ENCODE assay signal across 28 cellular contexts in the genomic region with DNA sequence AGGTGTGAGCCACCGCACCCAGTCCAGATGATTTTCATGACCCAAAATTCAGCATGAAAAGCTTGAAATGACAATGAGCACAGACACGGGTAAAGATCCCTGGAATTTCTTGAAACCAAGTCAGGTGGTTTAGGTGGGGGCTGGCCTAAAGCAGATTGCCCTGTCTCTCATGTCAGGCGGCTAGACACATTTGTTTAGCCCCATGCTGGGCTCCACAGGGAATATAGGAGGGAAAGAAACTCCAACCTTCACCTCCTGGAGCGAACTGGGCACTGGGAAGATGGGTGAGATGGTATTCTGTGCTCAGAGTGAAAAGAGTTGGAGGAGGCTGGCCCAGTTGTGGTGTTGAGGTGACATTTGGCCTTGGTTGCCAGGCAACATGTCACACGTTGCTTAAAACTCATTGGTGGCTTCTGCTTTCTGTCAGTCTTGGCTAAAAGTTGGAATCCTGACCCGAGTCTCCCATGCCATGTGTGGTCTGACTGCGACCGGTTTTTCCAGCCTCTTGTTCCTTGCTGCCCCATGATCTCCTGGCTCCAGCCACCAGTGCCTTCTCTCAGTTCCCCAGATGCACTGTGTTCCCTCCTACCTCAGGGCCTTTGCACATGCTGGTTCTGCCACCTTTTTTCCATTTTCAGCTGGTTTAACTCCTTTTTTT.
A peak's percentile ranks its signal among the peaks of the same experiment; 100 is the strongest.
DNase-seq lines count a peak whose midpoint lies in the region; ATAC-seq and TF ChIP-seq lines count a peak whose summit lies in the region.
"Had no signal": no experiment of that assay in that cellular context is flagged by ENCODE, and none has a peak within 500 bp of the region (broad histone marks: within the 10 kb centered on the region; RNA-seq: fewer than 3 reads in every experiment).

No MANE protein-coding gene starts in this region.

- H3K4me1 Mint-ChIP-seq in GM23338 (no peaks in the 10 kb centered on the region; the same call in 1 of the 3 replicates), glutamatergic neuron (ENCODE audit: low read depth, unreplicated experiment) (peaks cover 3% of the 10 kb centered on the region)
- H3K4me1 Mint-ChIP-seq in CD8-positive, alpha-beta memory T cell = no peaks in the 10 kb centered on the region
- H3K4me1 Mint-ChIP-seq: activated naive CD8-positive, alpha-beta T cell treated with anti-CD3 and anti-CD28 coated beads, Interleukin-2, amount 10 ng/mL, durations not matched to agents 7 days and 5 days; CD14-positive monocyte had no signal

- peak overlapping the region; percentile 60; the same call in 1 of the 2 replicates for H3K27ac ChIP-seq in GM23338 (ENCODE audit: low read depth)
- peak overlapping the region; percentile 67; the same call in 1 of the 2 replicates for H3K27ac ChIP-seq in HUES6 (ENCODE audit: low read depth, low read length)
- peak overlapping the region; percentile 59 to 78 (median 76) for H3K27ac ChIP-seq in sigmoid colon
- H3K27ac ChIP-seq in CD8-positive, alpha-beta memory T cell (ENCODE audit: low read depth, low read length) = no peak overlapping the region
- H3K27ac ChIP-seq: GM23248, psoas muscle, skin epidermis, upper lobe of left lung had no signal

- no peaks in the 10 kb centered on the region for H3K9me2 ChIP-seq in GM23338 (ENCODE audit: insufficient read depth)

- H3K36me3 ChIP-seq in GM23338 (ENCODE audit: insufficient read depth) = peaks cover 19% of the 10 kb centered on the region
- peaks cover 84% of the 10 kb centered on the region for H3K36me3 ChIP-seq in HUES6 (ENCODE audit: control insufficient read depth, insufficient read depth, low read length)
- H3K36me3 ChIP-seq in sigmoid colon = peaks cover 15 to 64% (median 20%) of the 10 kb centered on the region in 4 donors
- H3K36me3 ChIP-seq in CD8-positive, alpha-beta memory T cell (ENCODE audit: insufficient read depth, low read length) = peaks cover 39% of the 10 kb centered on the region

- no peak for TF ChIP-seq CTCF in GM23338 (conservative IDR thresholded peaks at IDR 0.05; ENCODE audit: low read depth in 2 of 2)
- no peak for TF ChIP-seq CTCF in glutamatergic neuron (IDR thresholded peaks at IDR 0.05; ENCODE audit: partially characterized antibody, unreplicated experiment)
- no peak for TF ChIP-seq CTCF in sigmoid colon (IDR thresholded peaks at IDR 0.05)

- no peak overlapping the region for H3K9ac ChIP-seq in HUES6 (ENCODE audit: low read length)
- H3K9ac ChIP-seq: GM23248 had no signal

- ATAC-seq in GM23338 = peak; percentile 29; the same call in 1 of the 3 replicates
- no peak for ATAC-seq in GM19351 (IDR thresholded peaks at IDR 0.05; ENCODE audit: unreplicated experiment)
- ATAC-seq: activated CD4-positive, CD25-positive, alpha-beta regulatory T cell treated with anti-CD3 and anti-CD28 coated beads, Interleukin-2, amount 50 U/mL, for 24 hours; activated CD8-positive, alpha-beta T cell treated with anti-CD3 and anti-CD28 coated beads for 36 hours; GM12878; left cardiac atrium; psoas muscle had no signal

- H3K9me3 Mint-ChIP-seq in GM23338 (no peaks in the 10 kb centered on the region), glutamatergic neuron (ENCODE audit: unreplicated experiment) (no peaks in the 10 kb centered on the region)
- no peaks in the 10 kb centered on the region for H3K9me3 Mint-ChIP-seq in CD8-positive, alpha-beta memory T cell
- H3K9me3 Mint-ChIP-seq: activated CD8-positive, alpha-beta T cell treated with anti-CD3 and anti-CD28 coated beads for 36 hours; activated naive CD8-positive, alpha-beta T cell treated with anti-CD3 and anti-CD28 coated beads, Interleukin-2, amount 10 ng/mL, durations not matched to agents 7 days and 5 days; dendritic cell treated with granulocyte-macrophage colony-stimulating factor and Interleukin-4, amounts not matched to agents 40 ng/mL and 50 ng/mL, for 4 days had no signal

- H3K27me3 ChIP-seq in GM23338 (ENCODE audit: insufficient read depth) = no peaks in the 10 kb centered on the region
- H3K27me3 ChIP-seq in HUES6 (ENCODE audit: control insufficient read depth, insufficient read depth, low read length) = no peaks in the 10 kb centered on the region
- H3K27me3 ChIP-seq in sigmoid colon = no peaks in the 10 kb centered on the region
- no peaks in the 10 kb centered on the region for H3K27me3 ChIP-seq in CD8-positive, alpha-beta memory T cell (ENCODE audit: insufficient read depth, low read length, poor library complexity, severe bottlenecking)
- H3K27me3 ChIP-seq: esophagus squamous epithelium, upper lobe of left lung had no signal

- no peak for TF ChIP-seq POLR2A in sigmoid colon (IDR thresholded peaks at IDR 0.05)

- H3K36me3 Mint-ChIP-seq in GM23338 (ENCODE audit: low read depth) (peaks cover 82% of the 10 kb centered on the region), glutamatergic neuron (ENCODE audit: unreplicated experiment) (no peaks in the 10 kb centered on the region)
- H3K36me3 Mint-ChIP-seq in CD8-positive, alpha-beta memory T cell = peaks cover 15 to 88% (median 15%) of the 10 kb centered on the region in 3 donors

- H3K4me1 ChIP-seq in GM23338 (ENCODE audit: insufficient read depth) (no peaks in the 10 kb centered on the region; the same call in 1 of the 2 replicates), HUES6 (ENCODE audit: control insufficient read depth, insufficient read depth, low read length) (peaks cover 8% of the 10 kb centered on the region; the same call in 1 of the 2 replicates), sigmoid colon (peaks cover 0 to 17% (median 14%) of the 10 kb centered on the region in 4 donors)
- no peaks in the 10 kb centered on the region for H3K4me1 ChIP-seq in CD8-positive, alpha-beta memory T cell (ENCODE audit: insufficient read depth, low read length)
- H3K4me1 ChIP-seq: esophagus squamous epithelium, psoas muscle, upper lobe of left lung had no signal

- intact Hi-C loops in sigmoid colon (cut with DNase I) = no loop called here

- H3K4me2 ChIP-seq in GM23338 = no peak overlapping the region

- no peaks in the 10 kb centered on the region for H3K79me2 ChIP-seq in GM23338 (replicated peaks; ENCODE audit: insufficient read depth)

- DNase-seq in GM23338 (ENCODE audit: low spot score) (no peak), glutamatergic neuron (no peak), sigmoid colon (no peak), NCI-H2029 (lab: John Stamatoyannopoulos, UW) (no peak)
- DNase-seq in CD8-positive, alpha-beta memory T cell = no peak
- DNase-seq: activated CD8-positive, alpha-beta T cell treated with anti-CD3 and anti-CD28 coated beads for 36 hours; activated effector memory CD4-positive, alpha-beta T cell treated with anti-CD3 and anti-CD28 coated beads, Interleukin-2, amount 50 U/mL, for 16 hours; activated naive CD8-positive, alpha-beta T cell treated with anti-CD3 and anti-CD28 coated beads, Interleukin-2, amount 10 ng/mL, durations not matched to agents 7 days and 5 days; caudate nucleus; esophagus squamous epithelium; foreskin melanocyte; GM23248; IMR-90; left cardiac atrium; mammary epithelial cell; NCI-H1092 treated with DMSO at 0.1 percent for 48 hours; NCI-H2029 treated with DMSO at 0.1 percent for 48 hours; NCI-H226; NCI-H82; psoas muscle; upper lobe of left lung had no signal

- TF ChIP-seq EP300 in sigmoid colon (IDR thresholded peaks at IDR 0.05) = no peak

- H3K27me3 Mint-ChIP-seq in GM23338 (ENCODE audit: insufficient read depth, low read depth, poor library complexity) (no peaks in the 10 kb centered on the region), glutamatergic neuron (ENCODE audit: unreplicated experiment) (peaks cover 2% of the 10 kb centered on the region)
- H3K27me3 Mint-ChIP-seq in CD8-positive, alpha-beta memory T cell = no peaks in the 10 kb centered on the region
- H3K27me3 Mint-ChIP-seq: activated CD8-positive, alpha-beta T cell treated with anti-CD3 and anti-CD28 coated beads for 36 hours; activated naive CD8-positive, alpha-beta T cell treated with anti-CD3 and anti-CD28 coated beads, Interleukin-2, amount 10 ng/mL, durations not matched to agents 7 days and 5 days; dendritic cell treated with granulocyte-macrophage colony-stimulating factor and Interleukin-4, amounts not matched to agents 40 ng/mL and 50 ng/mL, for 4 days had no signal

- H3K9me3 ChIP-seq in HUES6 (ENCODE audit: control insufficient read depth, insufficient read depth, low read depth, low read length) = no peaks in the 10 kb centered on the region
- H3K9me3 ChIP-seq in sigmoid colon = no peaks in the 10 kb centered on the region
- no peaks in the 10 kb centered on the region for H3K9me3 ChIP-seq in CD8-positive, alpha-beta memory T cell (ENCODE audit: low read length)
- H3K9me3 ChIP-seq: esophagus squamous epithelium, psoas muscle, upper lobe of left lung had no signal

- POLR2A ChIA-PET in CD8-positive, alpha-beta memory T cell (lab: Charles Lee) = no interaction called here

- no peaks in the 10 kb centered on the region for H3F3A ChIP-seq in GM23338 (replicated peaks; ENCODE audit: low read depth)

- H3K27ac Mint-ChIP-seq in GM23338 (0 out of 2 replicates have a peak overlapping the region, but pooled peaks have one; percentile 12), glutamatergic neuron (ENCODE audit: unreplicated experiment) (peak overlapping the region; percentile 22)
- no peak overlapping the region for H3K27ac Mint-ChIP-seq in CD8-positive, alpha-beta memory T cell
- H3K27ac Mint-ChIP-seq: activated CD8-positive, alpha-beta T cell treated with anti-CD3 and anti-CD28 coated beads for 36 hours; activated naive CD8-positive, alpha-beta T cell treated with anti-CD3 and anti-CD28 coated beads, Interleukin-2, amount 10 ng/mL, durations not matched to agents 7 days and 5 days; dendritic cell treated with granulocyte-macrophage colony-stimulating factor and Interleukin-4, amounts not matched to agents 40 ng/mL and 50 ng/mL, for 4 days had no signal

- 81 to 92% methylated on average over 8 of the region's 8 CpGs for WGBS in sigmoid colon, 2 donors

- H2AFZ ChIP-seq in GM23338 = no peak overlapping the region
- H2AFZ ChIP-seq: GM23248 had no signal

- CTCF ChIA-PET in CD8-positive, alpha-beta memory T cell (lab: Charles Lee) = interaction anchor here (0.6 kb wide), 1 partner anchor 9 kb away, joined by 3 read pairs; no protein-coding TSS in a partner anchor

- no peak overlapping the region for H3K4me3 Mint-ChIP-seq in GM23338
- H3K4me3 Mint-ChIP-seq in glutamatergic neuron (ENCODE audit: unreplicated experiment) = no peak overlapping the region
- no peak overlapping the region for H3K4me3 Mint-ChIP-seq in CD8-positive, alpha-beta memory T cell
- H3K4me3 Mint-ChIP-seq: activated CD8-positive, alpha-beta T cell treated with anti-CD3 and anti-CD28 coated beads for 36 hours; activated naive CD8-positive, alpha-beta T cell treated with anti-CD3 and anti-CD28 coated beads, Interleukin-2, amount 10 ng/mL, durations not matched to agents 7 days and 5 days; CD14-positive monocyte; dendritic cell treated with granulocyte-macrophage colony-stimulating factor and Interleukin-4, amounts not matched to agents 40 ng/mL and 50 ng/mL, for 4 days had no signal

- H3K4me3 ChIP-seq in GM23338 (no peak overlapping the region), HUES6 (ENCODE audit: low read depth, low read length) (no peak overlapping the region), sigmoid colon (no peak overlapping the region)
- no peak overlapping the region for H3K4me3 ChIP-seq in CD8-positive, alpha-beta memory T cell (ENCODE audit: low read length)
- H3K4me3 ChIP-seq: esophagus squamous epithelium, GM12878, GM23248, psoas muscle, skin epidermis, upper lobe of left lung had no signal

- peaks cover 12% of the 10 kb centered on the region; the same call in 1 of the 2 replicates for H4K20me1 ChIP-seq in GM23338 (replicated peaks; ENCODE audit: insufficient read depth)

Comparison
In these comparisons a context has a peak if more than half of its experiments do, and no peak if none do; other contexts are left out.
1. H3K27ac Mint-ChIP-seq: peak in GM23338 (single experiment) and glutamatergic neuron (single experiment); none in CD8-positive, alpha-beta memory T cell (0 of 8).